10 cellular contexts compared by ENCODE assay signal in the genomic region with DNA sequence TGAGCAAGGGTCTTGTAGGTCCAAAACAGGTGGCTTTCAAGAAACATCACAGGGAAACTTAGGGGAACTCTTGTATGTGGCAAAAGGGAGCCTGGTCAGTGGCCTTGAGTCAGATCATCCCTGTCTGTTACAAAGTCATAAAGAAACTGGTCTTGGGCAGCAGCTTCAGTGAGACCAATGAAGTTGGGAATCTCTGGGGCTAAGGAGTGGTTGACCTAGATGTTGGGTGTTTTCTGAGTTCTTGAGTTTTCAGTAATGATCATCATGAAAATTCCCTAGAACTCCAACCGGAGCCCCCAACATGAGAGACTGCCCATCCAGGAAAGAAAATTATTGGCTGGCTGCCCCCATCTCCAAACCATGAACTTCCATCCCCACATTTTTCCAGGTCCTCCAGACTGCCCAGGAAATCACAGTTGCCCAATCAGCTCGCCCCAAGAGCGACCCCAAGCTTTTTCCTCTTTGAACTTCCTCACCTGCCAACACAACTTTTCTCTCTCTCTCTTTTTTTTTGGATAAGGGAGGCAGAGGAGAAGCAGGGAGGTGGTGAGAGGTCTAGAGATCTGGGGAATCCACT. TPM values are rescaled to one million over a fixed set of nuclear protein-coding genes. Genes with fewer than 3 reads are reported as not detected.
A peak's percentile ranks its signal among the peaks of the same experiment; 100 is the strongest.
DNase-seq lines count a peak whose midpoint lies in the region; ATAC-seq and TF ChIP-seq lines count a peak whose summit lies in the region.
"Had no signal": no experiment of that assay in that cellular context is flagged by ENCODE, and none has a peak within 500 bp of the region (broad histone marks: within the 10 kb centered on the region; RNA-seq: fewer than 3 reads in every experiment).

No MANE protein-coding gene starts in this region.

- H3F3A ChIP-seq in DOHH2 (ENCODE audit: control insufficient read depth, insufficient read depth): no peaks in the 10 kb centered on the region

- no peak for TF ChIP-seq CTCF in DOHH2 (IDR thresholded peaks at IDR 0.05; ENCODE audit: low read depth, low read length, poor library complexity, severe bottlenecking)
- no peak for TF ChIP-seq CTCF in endothelial cell (IDR thresholded peaks at IDR 0.05; ENCODE audit: unreplicated experiment)
- TF ChIP-seq CTCF in gastrocnemius medialis (IDR thresholded peaks at IDR 0.05 in 4 of 5, conservative IDR thresholded peaks at IDR 0.05 in 1 of 5): no peak

- H3K36me3 ChIP-seq in DOHH2 (ENCODE audit: control insufficient read depth, low read length) (no peaks in the 10 kb centered on the region), gastrocnemius medialis (no peaks in the 10 kb centered on the region)

- H3K27ac Mint-ChIP-seq in immature natural killer cell: peak overlapping the region; percentile 89 to 97 (median 94)
- H3K27ac Mint-ChIP-seq in endothelial cell (ENCODE audit: unreplicated experiment): no peak overlapping the region

- H3K9me3 ChIP-seq in DOHH2 (ENCODE audit: control insufficient read depth, insufficient read depth, low read length) (no peaks in the 10 kb centered on the region), gastrocnemius medialis (no peaks in the 10 kb centered on the region)

- peaks cover 68 to 85% of the 10 kb centered on the region in 2 donors for H3K4me1 Mint-ChIP-seq in immature natural killer cell
- peaks cover 47% of the 10 kb centered on the region for H3K4me1 Mint-ChIP-seq in endothelial cell (ENCODE audit: unreplicated experiment)

- DNase-seq in immature natural killer cell (no peak), GOT3 (lab: John Stamatoyannopoulos, UW) (no peak), endothelial cell (ENCODE audit: low spot score) (no peak), gastrocnemius medialis (no peak), DMS153 treated with DMSO at 0.1 percent for 48 hours (lab: John Stamatoyannopoulos, UW; ENCODE audit: unreplicated experiment) (no peak)
- DNase-seq: NCI-H1092 had no signal

- H3K9me3 Mint-ChIP-seq in immature natural killer cell (peaks cover 0 to 2% (median 0%) of the 10 kb centered on the region in 6 donors), endothelial cell (ENCODE audit: unreplicated experiment) (no peaks in the 10 kb centered on the region)

- H3K27me3 Mint-ChIP-seq in immature natural killer cell (ENCODE audit: low read depth in 3 of 3) (peaks cover 14 to 40% (median 18%) of the 10 kb centered on the region in 3 donors), endothelial cell (ENCODE audit: unreplicated experiment) (peaks cover 2% of the 10 kb centered on the region)

- no peaks in the 10 kb centered on the region for H3K79me2 ChIP-seq in DOHH2 (ENCODE audit: control insufficient read depth, low read length)

- H4K20me1 ChIP-seq in DOHH2 (ENCODE audit: control insufficient read depth, insufficient read depth, low read depth, low read length): no peaks in the 10 kb centered on the region

- H3K4me3 Mint-ChIP-seq in immature natural killer cell: peak overlapping the region; percentile 79 to 90 (median 81)
- H3K4me3 Mint-ChIP-seq in endothelial cell (ENCODE audit: unreplicated experiment): no peak overlapping the region

- ATAC-seq in GM21423 (IDR thresholded peaks at IDR 0.05; ENCODE audit: unreplicated experiment) (peak; percentile 6), HG03442 (IDR thresholded peaks at IDR 0.05; ENCODE audit: unreplicated experiment) (peak; percentile 29), gastrocnemius medialis (no peak)

- TF ChIP-seq POLR2A in gastrocnemius medialis (IDR thresholded peaks at IDR 0.05): no peak

- H3K4me2 ChIP-seq in DOHH2 (ENCODE audit: low read length): peak overlapping the region; percentile 69; the same call in 1 of the 2 replicates

- H3K9me2 ChIP-seq in DOHH2 (replicated peaks; ENCODE audit: control insufficient read depth, low read length): no peaks in the 10 kb centered on the region

- no peaks in the 10 kb centered on the region for H3K36me3 Mint-ChIP-seq in immature natural killer cell
- peaks cover 5% of the 10 kb centered on the region for H3K36me3 Mint-ChIP-seq in endothelial cell (ENCODE audit: low read depth, unreplicated experiment)

- peaks cover 71% of the 10 kb centered on the region for H3K27me3 ChIP-seq in DOHH2 (ENCODE audit: control insufficient read depth, low read length)
- H3K27me3 ChIP-seq in gastrocnemius medialis: peaks cover 0 to 3% (median 2%) of the 10 kb centered on the region in 3 donors

- intact Hi-C loops in gastrocnemius medialis (cut with DNase I; ENCODE audit: low total_unique reads): loop anchor here (2.0 kb wide), 1 partner anchor 23 kb away; no protein-coding TSS in a partner anchor

- in situ Hi-C loops in gastrocnemius medialis (cut with MboI; ENCODE audit: low sequenced_read_pairs in 4 of 4): no loop called here

- no peak overlapping the region for H3K27ac ChIP-seq in DOHH2 (ENCODE audit: low read depth, low read length)
- no peak overlapping the region for H3K27ac ChIP-seq in gastrocnemius medialis

- no peak overlapping the region for H3K4me3 ChIP-seq in DOHH2 (ENCODE audit: low read length)
- no peak overlapping the region for H3K4me3 ChIP-seq in gastrocnemius medialis

- H3K4me1 ChIP-seq in DOHH2 (ENCODE audit: control insufficient read depth, low read length) (peaks cover 18% of the 10 kb centered on the region), gastrocnemius medialis (peaks cover 6 to 7% of the 10 kb centered on the region in 2 donors)

RNA-seq across cellular contexts. Expression of a gene that starts 3.9 kb away (rescaled TPM):
- 10 to 100 TPM; 29.6 to 50.9 (median 43.2) TPM for polyA plus RNA-seq in immature natural killer cell
- total RNA-seq in endothelial cell (ENCODE audit: unreplicated experiment) (0.51 TPM), gastrocnemius medialis (under 1 TPM in 1 of 4 donors, not detected in 3; 0.11 TPM)
- total RNA-seq: lung microvascular endothelial cell had no signal

RNA-seq across cellular contexts. Expression of a gene that starts 60.0 kb away (rescaled TPM):
- polyA plus RNA-seq in immature natural killer cell: under 1 TPM in 1 of 3 donors, not detected in 2; 0.12 TPM
- total RNA-seq in endothelial cell (ENCODE audit: unreplicated experiment) (0.08 TPM), gastrocnemius medialis (under 1 TPM in 1 of 4 donors, not detected in 3; 0.18 TPM)
- total RNA-seq: lung microvascular endothelial cell had no signal

Comparison
In these comparisons a context has a peak if more than half of its experiments do, and no peak if none do; other contexts are left out.
1. ATAC-seq: peak in GM21423 (single experiment) and HG03442 (single experiment); none in gastrocnemius medialis (0 of 2).